In the genomic region with DNA sequence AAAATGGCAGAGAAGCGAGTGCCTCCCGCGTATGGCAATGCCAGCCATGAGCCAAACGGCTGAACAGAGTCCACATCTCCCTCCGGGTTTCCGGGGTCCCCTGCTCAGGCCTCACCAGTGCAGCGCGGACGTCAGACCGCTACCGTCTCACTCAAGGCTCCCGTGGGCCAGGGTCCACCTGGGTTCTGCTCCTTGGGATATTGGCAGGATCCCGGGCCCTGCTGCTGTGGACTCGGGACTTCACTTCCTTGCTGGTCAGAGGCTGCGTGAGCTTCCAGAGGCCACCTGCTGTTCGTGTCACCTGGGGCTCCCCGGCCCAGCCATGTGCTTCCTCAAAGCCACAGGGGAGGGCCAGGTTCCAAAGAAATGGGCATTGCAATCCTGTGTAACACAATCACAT, we compare ENCODE assay signal across 29 cellular contexts.
"Had no signal": no experiment of that assay in that cellular context is flagged by ENCODE, and none has a peak within 500 bp of the region (broad histone marks: within the 10 kb centered on the region; RNA-seq: fewer than 3 reads in every experiment).

No MANE protein-coding gene starts in this region.

- H3K36me3 ChIP-seq: colonic mucosa, gastrocnemius medialis, neural progenitor cell, prostate gland, right atrium auricular region, tibial artery had no signal

- H3K9me3 ChIP-seq: colonic mucosa, gastrocnemius medialis, prostate gland, right atrium auricular region, testis, tibial artery had no signal

- H3K9me3 Mint-ChIP-seq: dendritic cell treated with granulocyte-macrophage colony-stimulating factor and Interleukin-4, amounts not matched to agents 40 ng/mL and 50 ng/mL, for 4 days; stimulated activated effector memory CD8-positive, alpha-beta T cell treated with anti-CD3 and anti-CD28 coated beads, Interleukin-12 subunit alpha, Interleukin-12 subunit beta, amount 100 ng/mL, for 72 hours; type B pancreatic cell had no signal

- H3K27ac ChIP-seq: colonic mucosa, epithelial cell of prostate, gastrocnemius medialis, neural progenitor cell, prostate gland, right atrium auricular region, testis, tibial artery had no signal

- FAIRE-seq: keratinocyte had no signal

- H3K4me3 Mint-ChIP-seq: dendritic cell treated with granulocyte-macrophage colony-stimulating factor and Interleukin-4, amounts not matched to agents 40 ng/mL and 50 ng/mL, for 4 days; endodermal cell; naive thymus-derived CD4-positive, alpha-beta T cell; nephron; neural progenitor cell; stimulated activated effector memory CD8-positive, alpha-beta T cell treated with anti-CD3 and anti-CD28 coated beads, Interleukin-12 subunit alpha, Interleukin-12 subunit beta, amount 100 ng/mL, for 72 hours; type B pancreatic cell had no signal

- DNase-seq: colonic mucosa; effector CD8-positive, alpha-beta T cell; endodermal cell; foreskin fibroblast; gastrocnemius medialis; head of caudate nucleus; mesendoderm; midbrain; naive thymus-derived CD4-positive, alpha-beta T cell; nucleus accumbens; stimulated activated CD4-positive, alpha-beta T cell treated with anti-CD3 and anti-CD28 coated beads, Interleukin-2, amount 100 ng/mL, for 24 hours; stimulated activated CD4-positive, alpha-beta T cell treated with anti-CD3 and anti-CD28 coated beads, Interleukin-4, amount 100 ng/mL, for 24 hours; stimulated activated naive CD8-positive, alpha-beta T cell treated with anti-CD3 and anti-CD28 coated beads, Interleukin-15, Interleukin-2, amounts not matched to agents 100 U/mL and 50 U/mL, for 24 hours; substantia nigra; testis; tibial artery had no signal

- H3K27me3 ChIP-seq: colonic mucosa, right atrium auricular region, testis had no signal

- ATAC-seq: esophagus mucosa; gastrocnemius medialis; left lobe of liver; naive thymus-derived CD4-positive, alpha-beta T cell; sciatic nerve; stimulated activated effector memory CD8-positive, alpha-beta T cell treated with anti-CD3 and anti-CD28 coated beads, Interleukin-12 subunit alpha, Interleukin-12 subunit beta, amount 100 ng/mL, for 72 hours; stimulated activated naive CD8-positive, alpha-beta T cell treated with anti-CD3 and anti-CD28 coated beads, Interleukin-15, Interleukin-2, amounts not matched to agents 100 U/mL and 50 U/mL, for 24 hours had no signal

- H3K9ac ChIP-seq: neural progenitor cell had no signal

- H3K27ac Mint-ChIP-seq: dendritic cell treated with granulocyte-macrophage colony-stimulating factor and Interleukin-4, amounts not matched to agents 40 ng/mL and 50 ng/mL, for 4 days; endodermal cell; nephron; neural progenitor cell; stimulated activated effector memory CD8-positive, alpha-beta T cell treated with anti-CD3 and anti-CD28 coated beads, Interleukin-12 subunit alpha, Interleukin-12 subunit beta, amount 100 ng/mL, for 72 hours; type B pancreatic cell had no signal

- H3K4me3 ChIP-seq: colonic mucosa, gastrocnemius medialis, neural progenitor cell, prostate gland, right atrium auricular region, smooth muscle cell, testis, tibial artery had no signal

- H3K36me3 Mint-ChIP-seq: naive thymus-derived CD4-positive, alpha-beta T cell; neural progenitor cell; type B pancreatic cell had no signal
